ENCODE assay signal across 11 cellular contexts in genomic region chr7:39042706-39043105, GRCh38.
"Had no signal": no experiment of that assay in that cellular context is flagged by ENCODE, and none has a peak within 500 bp of the region (broad histone marks: within the 10 kb centered on the region; RNA-seq: fewer than 3 reads in every experiment).

No MANE protein-coding gene starts in this region.

- DNase-seq: activated CD4-positive, alpha-beta T cell treated with anti-CD3 and anti-CD28 coated beads, Interleukin-2, amount 10 ng/mL, durations not matched to agents 24 days and 14 days; activated CD8-positive, alpha-beta memory T cell treated with anti-CD3 and anti-CD28 coated beads for 24 hours; activated naive CD4-positive, alpha-beta T cell treated with anti-CD3 and anti-CD28 coated beads for 36 hours; hypothalamus; naive thymus-derived CD4-positive, alpha-beta T cell; retina; stimulated activated CD4-positive, alpha-beta T cell treated with anti-CD3 and anti-CD28 coated beads, Interleukin-4, amount 100 ng/mL, for 1 hour; stimulated activated CD8-positive, alpha-beta memory T cell treated with anti-CD3 and anti-CD28 coated beads, Interleukin-4, amount 100 ng/mL, for 48 hours had no signal

- H3K27me3 ChIP-seq: cardiac muscle cell, neutrophil had no signal

- H3K36me3 ChIP-seq: cardiac muscle cell, neutrophil had no signal

- H3K9me3 Mint-ChIP-seq: activated CD4-positive, alpha-beta T cell treated with anti-CD3 and anti-CD28 coated beads, Interleukin-2, amount 10 ng/mL, durations not matched to agents 24 days and 14 days; activated naive CD4-positive, alpha-beta T cell treated with anti-CD3 and anti-CD28 coated beads for 36 hours; naive thymus-derived CD4-positive, alpha-beta T cell had no signal

- H3K9me3 ChIP-seq: neutrophil had no signal

- ATAC-seq: esophagus mucosa; naive thymus-derived CD4-positive, alpha-beta T cell had no signal

- H3K4me3 Mint-ChIP-seq: activated CD4-positive, alpha-beta T cell treated with anti-CD3 and anti-CD28 coated beads, Interleukin-2, amount 10 ng/mL, durations not matched to agents 24 days and 14 days; activated naive CD4-positive, alpha-beta T cell treated with anti-CD3 and anti-CD28 coated beads for 36 hours; naive thymus-derived CD4-positive, alpha-beta T cell had no signal

- H3K27me3 Mint-ChIP-seq: activated CD4-positive, alpha-beta T cell treated with anti-CD3 and anti-CD28 coated beads, Interleukin-2, amount 10 ng/mL, durations not matched to agents 24 days and 14 days had no signal

- H3K4me3 ChIP-seq: cardiac muscle cell had no signal

- H3K27ac Mint-ChIP-seq: activated CD4-positive, alpha-beta T cell treated with anti-CD3 and anti-CD28 coated beads, Interleukin-2, amount 10 ng/mL, durations not matched to agents 24 days and 14 days; activated naive CD4-positive, alpha-beta T cell treated with anti-CD3 and anti-CD28 coated beads for 36 hours; naive thymus-derived CD4-positive, alpha-beta T cell had no signal

- H3K4me1 Mint-ChIP-seq: activated CD4-positive, alpha-beta T cell treated with anti-CD3 and anti-CD28 coated beads, Interleukin-2, amount 10 ng/mL, durations not matched to agents 24 days and 14 days; naive thymus-derived CD4-positive, alpha-beta T cell had no signal
